ENCODE assay signal across 19 cellular contexts in the genomic region with DNA sequence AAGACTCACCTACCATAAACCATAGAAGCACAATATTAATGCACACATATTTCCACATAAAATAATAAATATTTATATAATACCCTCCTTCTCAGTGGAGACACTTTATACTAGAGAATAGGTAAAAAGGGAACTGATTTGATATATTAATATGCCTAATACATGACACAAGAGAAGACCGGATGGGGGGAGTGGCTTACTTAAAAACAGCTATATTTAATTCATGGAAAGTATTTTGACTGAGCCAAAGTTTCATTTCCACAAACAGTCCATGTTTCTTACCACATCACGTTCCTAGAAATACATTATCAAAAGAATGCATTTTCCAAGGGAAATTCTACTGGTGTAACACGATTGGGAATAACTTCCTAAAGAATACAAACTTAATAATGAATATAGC.
"Had no signal": no experiment of that assay in that cellular context is flagged by ENCODE, and none has a peak within 500 bp of the region (broad histone marks: within the 10 kb centered on the region; RNA-seq: fewer than 3 reads in every experiment).

No MANE protein-coding gene starts in this region.

- H3K9me3 ChIP-seq: gastrocnemius medialis, mucosa of descending colon, prostate gland had no signal

- H3K4me1 Mint-ChIP-seq: nephron had no signal

- H3K4me3 ChIP-seq: gastrocnemius medialis, heart right ventricle, mucosa of descending colon, prostate gland, spleen had no signal

- H3K27ac Mint-ChIP-seq: nephron had no signal

- H3K27me3 ChIP-seq: brain microvascular endothelial cell, gastrocnemius medialis, heart right ventricle, spleen had no signal

- H3K27ac ChIP-seq: brain microvascular endothelial cell, epithelial cell of prostate, gastrocnemius medialis, heart right ventricle, prostate gland, spleen had no signal

- H3K36me3 ChIP-seq: brain microvascular endothelial cell, gastrocnemius medialis, heart right ventricle, prostate gland had no signal

- H3K9me3 Mint-ChIP-seq: nephron had no signal

- ATAC-seq: activated CD4-positive, CD25-positive, alpha-beta regulatory T cell treated with anti-CD3 and anti-CD28 coated beads, Interleukin-2, amount 50 U/mL, for 24 hours; gastrocnemius medialis; heart right ventricle; sciatic nerve had no signal

- DNase-seq: activated CD4-positive, alpha-beta T cell treated with anti-CD3 and anti-CD28 coated beads, Interleukin-2, amount 50 U/mL, for 4 hours; activated effector memory CD4-positive, alpha-beta T cell treated with anti-CD3 and anti-CD28 coated beads, Interleukin-2, amount 50 U/mL, for 16 hours; activated T-cell treated with anti-CD3 and anti-CD28 coated beads, Interleukin-2, amount 50 U/mL, for 1 hour; amniotic stem cell; brain microvascular endothelial cell; effector memory CD4-positive, alpha-beta T cell; gastrocnemius medialis; heart right ventricle; mucosa of descending colon; occipital lobe; spleen; stimulated activated CD4-positive, alpha-beta T cell treated with anti-CD3 and anti-CD28 coated beads, Interleukin-1b, Interleukin-23, amount 100 ng/mL, for 48 hours; stimulated activated naive CD4-positive, alpha-beta T cell; trophoblast cell had no signal

- H3K4me3 Mint-ChIP-seq: nephron had no signal

- H3K4me1 ChIP-seq: prostate gland had no signal
